ENCODE assay signal across 1 cellular context in the genomic region with DNA sequence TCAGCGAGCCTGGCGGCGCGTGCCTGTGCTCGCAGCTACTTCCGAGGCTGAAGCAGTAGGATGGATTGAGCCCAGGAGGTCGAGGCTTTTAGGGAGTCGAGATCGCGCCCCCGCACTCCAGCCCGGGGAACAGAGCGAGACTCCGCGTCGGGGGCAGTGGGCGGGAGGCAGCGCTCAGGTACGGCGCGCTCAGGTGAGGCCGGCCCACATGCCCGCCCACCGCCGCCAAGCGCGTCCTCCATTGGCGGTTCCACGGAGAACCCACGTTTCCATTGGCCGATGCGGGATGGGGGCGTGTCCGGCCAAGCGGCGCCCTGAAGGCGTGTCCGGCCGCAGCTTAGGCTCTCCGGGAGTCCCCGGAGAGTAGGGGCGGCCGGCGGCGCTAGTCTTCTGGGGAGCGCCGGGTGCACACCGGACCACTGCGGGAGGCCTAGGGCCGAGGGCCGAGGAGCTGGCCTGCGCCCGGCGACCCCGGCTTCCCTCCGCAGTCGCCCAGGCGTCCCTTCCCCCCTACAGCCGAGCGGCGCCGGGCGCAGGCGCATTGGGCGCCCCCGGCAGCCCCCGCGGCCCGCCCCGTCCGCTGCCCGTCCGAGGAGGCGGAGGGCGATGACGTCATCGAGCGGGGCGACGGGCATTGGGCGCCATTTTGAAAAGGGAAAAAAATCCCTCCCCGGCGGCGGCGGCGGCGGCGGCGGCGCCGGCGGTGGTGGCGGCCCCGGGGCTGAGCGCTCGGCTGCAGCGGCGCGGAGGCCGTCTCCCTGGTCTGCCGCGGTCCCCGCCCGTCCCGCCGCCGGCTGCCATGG.
A peak's percentile ranks its signal among the peaks of the same experiment; 100 is the strongest.
TF ChIP-seq lines count a peak whose summit lies in the region.

A gene (plus strand): TSS at position 659 of the 803 bp plus-strand sequence. CDS start 141 bp downstream, at position 800.

TF ChIP-seq in K562, 482 proteins besides CTCF, POLR2A, EP300 and RAD21 (continued from another document and continues in another):
- peak; percentile 41 for TF ChIP-seq TAF1 (IDR thresholded peaks at IDR 0.05; ENCODE audit: control insufficient read depth, extremely low read depth, insufficient read depth, low read length, severe bottlenecking)
- TF ChIP-seq DDX20 (tag; IDR thresholded peaks at IDR 0.05; ENCODE audit: low read depth): no peak
- TF ChIP-seq GATAD2B (IDR thresholded peaks at IDR 0.05; ENCODE audit: borderline replicate concordance): no peak
- TF ChIP-seq ZNF699 (CRISPR knock-in tag; IDR thresholded peaks at IDR 0.05; ENCODE audit: insufficient replicate concordance): no peak
- peak; percentile 39 for TF ChIP-seq CCNT2 (IDR thresholded peaks at IDR 0.05; ENCODE audit: borderline replicate concordance, extremely low read depth, insufficient read length, low read depth, low read length)
- 0 out of 2 replicates have a peak, but pooled peaks have one; percentile 35 for TF ChIP-seq POLR2H (tag; IDR thresholded peaks at IDR 0.05; ENCODE audit: low read depth)
- no peak for TF ChIP-seq ZNF146 (CRISPR knock-in tag; IDR thresholded peaks at IDR 0.05; ENCODE audit: unreplicated experiment)
- no peak for TF ChIP-seq HOXB6 (CRISPR knock-in tag; IDR thresholded peaks at IDR 0.05; ENCODE audit: borderline replicate concordance)
- TF ChIP-seq, protein P1, sequence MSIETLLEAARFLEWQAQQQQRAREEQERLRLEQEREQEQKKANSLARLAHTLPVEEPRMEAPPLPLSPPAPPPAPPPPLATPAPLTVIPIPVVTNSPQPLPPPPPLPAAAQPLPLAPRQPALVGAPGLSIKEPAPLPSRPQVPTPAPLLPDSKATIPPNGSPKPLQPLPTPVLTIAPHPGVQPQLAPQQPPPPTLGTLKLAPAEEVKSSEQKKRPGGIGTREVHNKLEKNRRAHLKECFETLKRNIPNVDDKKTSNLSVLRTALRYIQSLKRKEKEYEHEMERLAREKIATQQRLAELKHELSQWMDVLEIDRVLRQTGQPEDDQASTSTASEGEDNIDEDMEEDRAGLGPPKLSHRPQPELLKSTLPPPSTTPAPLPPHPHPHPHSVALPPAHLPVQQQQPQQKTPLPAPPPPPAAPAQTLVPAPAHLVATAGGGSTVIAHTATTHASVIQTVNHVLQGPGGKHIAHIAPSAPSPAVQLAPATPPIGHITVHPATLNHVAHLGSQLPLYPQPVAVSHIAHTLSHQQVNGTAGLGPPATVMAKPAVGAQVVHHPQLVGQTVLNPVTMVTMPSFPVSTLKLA (conservative IDR thresholded peaks at IDR 0.05): peak in 1 of 2 experiments; percentile 44; a peak in 2 of 4 replicates
- TF ChIP-seq NFIC (IDR thresholded peaks at IDR 0.05): 0 out of 2 replicates have a peak, but pooled peaks have one; percentile 6
- no peak for TF ChIP-seq ZNF175 (CRISPR knock-in tag; IDR thresholded peaks at IDR 0.05; ENCODE audit: low read depth)
- no peak for TF ChIP-seq ZNF584 (CRISPR knock-in tag; IDR thresholded peaks at IDR 0.05; ENCODE audit: low read depth)
- TF ChIP-seq PPARD (CRISPR knock-in tag; IDR thresholded peaks at IDR 0.05): no peak
- TF ChIP-seq HDAC2 (IDR thresholded peaks at IDR 0.05): no peak
- TF ChIP-seq U2AF1 (optimal IDR thresholded peaks at IDR 0.05; ENCODE audit: low read depth, low read length): no peak
- peak; percentile 53 for TF ChIP-seq KDM5B (IDR thresholded peaks at IDR 0.05; ENCODE audit: insufficient replicate concordance, low read depth, low read length)
- TF ChIP-seq FOSL1 (tag; conservative IDR thresholded peaks at IDR 0.05): peak; percentile 75
- peak; percentile 69 for TF ChIP-seq EGR1 (conservative IDR thresholded peaks at IDR 0.05)
- TF ChIP-seq, protein P2, sequence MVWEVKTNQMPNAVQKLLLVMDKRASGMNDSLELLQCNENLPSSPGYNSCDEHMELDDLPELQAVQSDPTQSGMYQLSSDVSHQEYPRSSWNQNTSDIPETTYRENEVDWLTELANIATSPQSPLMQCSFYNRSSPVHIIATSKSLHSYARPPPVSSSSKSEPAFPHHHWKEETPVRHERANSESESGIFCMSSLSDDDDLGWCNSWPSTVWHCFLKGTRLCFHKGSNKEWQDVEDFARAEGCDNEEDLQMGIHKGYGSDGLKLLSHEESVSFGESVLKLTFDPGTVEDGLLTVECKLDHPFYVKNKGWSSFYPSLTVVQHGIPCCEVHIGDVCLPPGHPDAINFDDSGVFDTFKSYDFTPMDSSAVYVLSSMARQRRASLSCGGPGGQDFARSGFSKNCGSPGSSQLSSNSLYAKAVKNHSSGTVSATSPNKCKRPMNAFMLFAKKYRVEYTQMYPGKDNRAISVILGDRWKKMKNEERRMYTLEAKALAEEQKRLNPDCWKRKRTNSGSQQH (CRISPR knock-in tag; IDR thresholded peaks at IDR 0.05): no peak
- TF ChIP-seq, protein P3, sequence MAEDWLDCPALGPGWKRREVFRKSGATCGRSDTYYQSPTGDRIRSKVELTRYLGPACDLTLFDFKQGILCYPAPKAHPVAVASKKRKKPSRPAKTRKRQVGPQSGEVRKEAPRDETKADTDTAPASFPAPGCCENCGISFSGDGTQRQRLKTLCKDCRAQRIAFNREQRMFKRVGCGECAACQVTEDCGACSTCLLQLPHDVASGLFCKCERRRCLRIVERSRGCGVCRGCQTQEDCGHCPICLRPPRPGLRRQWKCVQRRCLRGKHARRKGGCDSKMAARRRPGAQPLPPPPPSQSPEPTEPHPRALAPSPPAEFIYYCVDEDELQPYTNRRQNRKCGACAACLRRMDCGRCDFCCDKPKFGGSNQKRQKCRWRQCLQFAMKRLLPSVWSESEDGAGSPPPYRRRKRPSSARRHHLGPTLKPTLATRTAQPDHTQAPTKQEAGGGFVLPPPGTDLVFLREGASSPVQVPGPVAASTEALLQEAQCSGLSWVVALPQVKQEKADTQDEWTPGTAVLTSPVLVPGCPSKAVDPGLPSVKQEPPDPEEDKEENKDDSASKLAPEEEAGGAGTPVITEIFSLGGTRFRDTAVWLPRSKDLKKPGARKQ (CRISPR knock-in tag; IDR thresholded peaks at IDR 0.05): no peak
- TF ChIP-seq CREM (IDR thresholded peaks at IDR 0.05; ENCODE audit: low read depth): peak; percentile 96
- TF ChIP-seq ZNF347 (CRISPR knock-in tag; IDR thresholded peaks at IDR 0.05; ENCODE audit: low read depth): no peak
- no peak for TF ChIP-seq ZNF830 (CRISPR knock-in tag; IDR thresholded peaks at IDR 0.05)
- TF ChIP-seq DMBX1 (CRISPR knock-in tag; IDR thresholded peaks at IDR 0.05; ENCODE audit: borderline replicate concordance): no peak
- no peak for TF ChIP-seq RUNX1 (IDR thresholded peaks at IDR 0.05; ENCODE audit: low read depth)
- TF ChIP-seq ZNF174 (CRISPR knock-in tag; IDR thresholded peaks at IDR 0.05): no peak
- TF ChIP-seq, protein P4, sequence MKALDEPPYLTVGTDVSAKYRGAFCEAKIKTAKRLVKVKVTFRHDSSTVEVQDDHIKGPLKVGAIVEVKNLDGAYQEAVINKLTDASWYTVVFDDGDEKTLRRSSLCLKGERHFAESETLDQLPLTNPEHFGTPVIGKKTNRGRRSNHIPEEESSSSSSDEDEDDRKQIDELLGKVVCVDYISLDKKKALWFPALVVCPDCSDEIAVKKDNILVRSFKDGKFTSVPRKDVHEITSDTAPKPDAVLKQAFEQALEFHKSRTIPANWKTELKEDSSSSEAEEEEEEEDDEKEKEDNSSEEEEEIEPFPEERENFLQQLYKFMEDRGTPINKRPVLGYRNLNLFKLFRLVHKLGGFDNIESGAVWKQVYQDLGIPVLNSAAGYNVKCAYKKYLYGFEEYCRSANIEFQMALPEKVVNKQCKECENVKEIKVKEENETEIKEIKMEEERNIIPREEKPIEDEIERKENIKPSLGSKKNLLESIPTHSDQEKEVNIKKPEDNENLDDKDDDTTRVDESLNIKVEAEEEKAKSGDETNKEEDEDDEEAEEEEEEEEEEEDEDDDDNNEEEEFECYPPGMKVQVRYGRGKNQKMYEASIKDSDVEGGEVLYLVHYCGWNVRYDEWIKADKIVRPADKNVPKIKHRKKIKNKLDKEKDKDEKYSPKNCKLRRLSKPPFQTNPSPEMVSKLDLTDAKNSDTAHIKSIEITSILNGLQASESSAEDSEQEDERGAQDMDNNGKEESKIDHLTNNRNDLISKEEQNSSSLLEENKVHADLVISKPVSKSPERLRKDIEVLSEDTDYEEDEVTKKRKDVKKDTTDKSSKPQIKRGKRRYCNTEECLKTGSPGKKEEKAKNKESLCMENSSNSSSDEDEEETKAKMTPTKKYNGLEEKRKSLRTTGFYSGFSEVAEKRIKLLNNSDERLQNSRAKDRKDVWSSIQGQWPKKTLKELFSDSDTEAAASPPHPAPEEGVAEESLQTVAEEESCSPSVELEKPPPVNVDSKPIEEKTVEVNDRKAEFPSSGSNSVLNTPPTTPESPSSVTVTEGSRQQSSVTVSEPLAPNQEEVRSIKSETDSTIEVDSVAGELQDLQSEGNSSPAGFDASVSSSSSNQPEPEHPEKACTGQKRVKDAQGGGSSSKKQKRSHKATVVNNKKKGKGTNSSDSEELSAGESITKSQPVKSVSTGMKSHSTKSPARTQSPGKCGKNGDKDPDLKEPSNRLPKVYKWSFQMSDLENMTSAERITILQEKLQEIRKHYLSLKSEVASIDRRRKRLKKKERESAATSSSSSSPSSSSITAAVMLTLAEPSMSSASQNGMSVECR (CRISPR knock-in tag; IDR thresholded peaks at IDR 0.05): no peak
- TF ChIP-seq CC2D1A (IDR thresholded peaks at IDR 0.05): no peak
- no peak for TF ChIP-seq FOXP1 (CRISPR knock-in tag; IDR thresholded peaks at IDR 0.05)
- TF ChIP-seq BRD4 (IDR thresholded peaks at IDR 0.05): no peak
- no peak for TF ChIP-seq ESRRA (IDR thresholded peaks at IDR 0.05; ENCODE audit: borderline replicate concordance, low read depth)
- no peak for TF ChIP-seq RHOXF2B (CRISPR knock-in tag; conservative IDR thresholded peaks at IDR 0.05)
- no peak for TF ChIP-seq NR4A1 (CRISPR knock-in tag; IDR thresholded peaks at IDR 0.05)
- TF ChIP-seq NR4A1 (tag; IDR thresholded peaks at IDR 0.05): no peak
- peak; percentile 68 to 95 (median 95) for TF ChIP-seq YY1 (IDR thresholded peaks at IDR 0.05; ENCODE audit: borderline replicate concordance in 1 of 3, control insufficient read depth in 1 of 3, extremely low read depth in 1 of 3, insufficient read depth in 3 of 3, insufficient read length in 1 of 3, insufficient replicate concordance in 2 of 3, low read depth in 1 of 3, low read length in 2 of 3)
- TF ChIP-seq, protein P5, sequence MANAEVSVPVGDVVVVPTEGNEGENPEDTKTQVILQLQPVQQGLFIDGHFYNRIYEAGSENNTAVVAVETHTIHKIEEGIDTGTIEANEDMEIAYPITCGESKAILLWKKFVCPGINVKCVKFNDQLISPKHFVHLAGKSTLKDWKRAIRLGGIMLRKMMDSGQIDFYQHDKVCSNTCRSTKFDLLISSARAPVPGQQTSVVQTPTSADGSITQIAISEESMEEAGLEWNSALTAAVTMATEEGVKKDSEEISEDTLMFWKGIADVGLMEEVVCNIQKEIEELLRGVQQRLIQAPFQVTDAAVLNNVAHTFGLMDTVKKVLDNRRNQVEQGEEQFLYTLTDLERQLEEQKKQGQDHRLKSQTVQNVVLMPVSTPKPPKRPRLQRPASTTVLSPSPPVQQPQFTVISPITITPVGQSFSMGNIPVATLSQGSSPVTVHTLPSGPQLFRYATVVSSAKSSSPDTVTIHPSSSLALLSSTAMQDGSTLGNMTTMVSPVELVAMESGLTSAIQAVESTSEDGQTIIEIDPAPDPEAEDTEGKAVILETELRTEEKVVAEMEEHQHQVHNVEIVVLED (CRISPR knock-in tag; IDR thresholded peaks at IDR 0.05): peak; percentile 50; the same call in 1 of the 2 replicates
- no peak for TF ChIP-seq MECOM (CRISPR knock-in tag; IDR thresholded peaks at IDR 0.05)
- no peak for TF ChIP-seq ZNF780A (CRISPR knock-in tag; IDR thresholded peaks at IDR 0.05)
- TF ChIP-seq SMAD4 (CRISPR knock-in tag; conservative IDR thresholded peaks at IDR 0.05): no peak
- peak; percentile 82 for TF ChIP-seq ZEB2 (IDR thresholded peaks at IDR 0.05)
- TF ChIP-seq RBFOX2 (IDR thresholded peaks at IDR 0.05; ENCODE audit: low read depth, low read length): peak; percentile 80
- TF ChIP-seq, protein P6, sequence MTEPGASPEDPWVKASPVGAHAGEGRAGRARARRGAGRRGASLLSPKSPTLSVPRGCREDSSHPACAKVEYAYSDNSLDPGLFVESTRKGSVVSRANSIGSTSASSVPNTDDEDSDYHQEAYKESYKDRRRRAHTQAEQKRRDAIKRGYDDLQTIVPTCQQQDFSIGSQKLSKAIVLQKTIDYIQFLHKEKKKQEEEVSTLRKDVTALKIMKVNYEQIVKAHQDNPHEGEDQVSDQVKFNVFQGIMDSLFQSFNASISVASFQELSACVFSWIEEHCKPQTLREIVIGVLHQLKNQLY (CRISPR knock-in tag; conservative IDR thresholded peaks at IDR 0.05): no peak
- TF ChIP-seq L3MBTL2 (IDR thresholded peaks at IDR 0.05): peak; percentile 74
- TF ChIP-seq ATF1 (CRISPR knock-in tag; IDR thresholded peaks at IDR 0.05): peak; percentile 79
- TF ChIP-seq ATF1 (tag; IDR thresholded peaks at IDR 0.05): peak; percentile 84
- no peak for TF ChIP-seq SMAD2 (IDR thresholded peaks at IDR 0.05; ENCODE audit: low read depth, low read length)
- TF ChIP-seq EP400 (IDR thresholded peaks at IDR 0.05): no peak
- TF ChIP-seq ZZZ3 (IDR thresholded peaks at IDR 0.05): no peak
- TF ChIP-seq, protein P7, sequence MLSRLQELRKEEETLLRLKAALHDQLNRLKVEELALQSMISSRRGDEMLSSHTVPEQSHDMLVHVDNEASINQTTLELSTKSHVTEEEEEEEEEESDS (CRISPR knock-in tag; IDR thresholded peaks at IDR 0.05): no peak
- peak; percentile 27; the same call in 1 of the 2 replicates for TF ChIP-seq MTA3 (IDR thresholded peaks at IDR 0.05; ENCODE audit: borderline replicate concordance)
- TF ChIP-seq, protein P8, sequence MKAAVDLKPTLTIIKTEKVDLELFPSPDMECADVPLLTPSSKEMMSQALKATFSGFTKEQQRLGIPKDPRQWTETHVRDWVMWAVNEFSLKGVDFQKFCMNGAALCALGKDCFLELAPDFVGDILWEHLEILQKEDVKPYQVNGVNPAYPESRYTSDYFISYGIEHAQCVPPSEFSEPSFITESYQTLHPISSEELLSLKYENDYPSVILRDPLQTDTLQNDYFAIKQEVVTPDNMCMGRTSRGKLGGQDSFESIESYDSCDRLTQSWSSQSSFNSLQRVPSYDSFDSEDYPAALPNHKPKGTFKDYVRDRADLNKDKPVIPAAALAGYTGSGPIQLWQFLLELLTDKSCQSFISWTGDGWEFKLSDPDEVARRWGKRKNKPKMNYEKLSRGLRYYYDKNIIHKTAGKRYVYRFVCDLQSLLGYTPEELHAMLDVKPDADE (conservative IDR thresholded peaks at IDR 0.05; ENCODE audit: control insufficient read depth, low read depth, low read length): no peak
- no peak for TF ChIP-seq SRSF7 (optimal IDR thresholded peaks at IDR 0.05; ENCODE audit: low read depth, low read length)
- no peak for TF ChIP-seq RAD51 (IDR thresholded peaks at IDR 0.05; ENCODE audit: borderline replicate concordance, low read depth)
- peak; percentile 97 for TF ChIP-seq RBM25 (IDR thresholded peaks at IDR 0.05; ENCODE audit: low read depth, low read length, severe bottlenecking)
- TF ChIP-seq TSC22D4 (tag; IDR thresholded peaks at IDR 0.05): no peak
- no peak for TF ChIP-seq CSDE1 (IDR thresholded peaks at IDR 0.05)
- no peak for TF ChIP-seq ETV1 (tag; conservative IDR thresholded peaks at IDR 0.05; ENCODE audit: low read depth)
- TF ChIP-seq MEIS2 (IDR thresholded peaks at IDR 0.05; ENCODE audit: partially characterized antibody): peak; percentile 37
